ENCODE assay signal across 1 cellular context in the genomic region with DNA sequence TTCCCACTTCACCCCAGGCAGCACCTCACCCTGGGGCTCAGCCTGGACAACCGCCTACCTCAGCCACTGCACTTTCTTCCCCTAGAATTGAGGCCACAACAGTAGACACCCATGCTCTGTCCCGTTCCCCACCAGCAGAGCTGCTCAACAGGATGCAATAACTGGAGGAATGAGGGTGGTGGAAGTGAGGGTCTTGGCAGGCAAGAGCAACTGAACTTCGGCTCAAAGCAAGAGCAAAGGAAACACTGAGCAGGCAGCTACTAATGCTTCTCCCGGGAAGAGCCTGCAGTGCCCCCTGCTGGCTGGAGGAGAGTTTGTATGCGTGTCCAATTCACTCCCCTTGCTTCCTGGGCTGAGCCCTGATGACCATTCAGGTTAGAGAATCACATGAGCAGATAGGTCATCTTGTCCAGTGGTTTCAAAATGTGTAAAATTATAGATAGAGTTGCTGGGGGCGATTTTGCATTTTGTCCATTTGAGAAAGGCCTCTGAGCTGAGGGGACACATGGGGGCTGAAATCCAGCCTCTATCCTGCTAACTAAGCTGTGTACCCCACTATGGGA.
TF ChIP-seq lines count a peak whose summit lies in the region.

No MANE protein-coding gene starts in this region.

TF ChIP-seq in IMR-90, 13 proteins besides CTCF, POLR2A, EP300 and RAD21:
- TF ChIP-seq MAFK (IDR thresholded peaks at IDR 0.05; ENCODE audit: low read depth, low read length) (no peak), SMC3 (IDR thresholded peaks at IDR 0.05; ENCODE audit: low read depth, low read length) (peak; percentile 46)
